8 cellular contexts compared by ENCODE assay signal in genomic region chr3:126197854-126198584, GRCh38. TPM values are rescaled to one million over a fixed set of nuclear protein-coding genes. Genes with fewer than 3 reads are reported as not detected.
DNase-seq lines count a peak whose midpoint lies in the region; ATAC-seq and TF ChIP-seq lines count a peak whose summit lies in the region.

No MANE protein-coding gene starts in this region.

- no peak overlapping the region for H3K4me3 Mint-ChIP-seq in T-helper 17 cell

- H3K27ac Mint-ChIP-seq in T-helper 17 cell = no peak overlapping the region

- H3K4me1 Mint-ChIP-seq in T-helper 17 cell = peaks cover 2% of the 10 kb centered on the region

- peaks cover 3% of the 10 kb centered on the region for H3K36me3 Mint-ChIP-seq in T-helper 17 cell (ENCODE audit: low read depth)

- H3K4me1 ChIP-seq in lower lobe of right lung = no peaks in the 10 kb centered on the region

- H3K27me3 Mint-ChIP-seq in T-helper 17 cell = peaks cover 24% of the 10 kb centered on the region

- peak; percentile 73 for TF ChIP-seq CTCF in LNCaP clone FGC (IDR thresholded peaks at IDR 0.05; ENCODE audit: control insufficient read depth, extremely low read depth, insufficient read depth)
- peak; percentile 98 for TF ChIP-seq CTCF in choroid plexus epithelial cell (conservative IDR thresholded peaks at IDR 0.05; ENCODE audit: low read depth, low read length)
- TF ChIP-seq CTCF in lower lobe of right lung (IDR thresholded peaks at IDR 0.05) = peak; percentile 70

- H3K27me3 ChIP-seq in lower lobe of right lung (ENCODE audit: low read depth) = no peaks in the 10 kb centered on the region

- no peaks in the 10 kb centered on the region for H3K36me3 ChIP-seq in lower lobe of right lung

- H3K4me3 ChIP-seq in LNCaP clone FGC (ENCODE audit: low read depth, low read length) = no peak overlapping the region
- no peak overlapping the region for H3K4me3 ChIP-seq in choroid plexus epithelial cell (ENCODE audit: low read depth, low read length)
- no peak overlapping the region for H3K4me3 ChIP-seq in lower lobe of right lung

- peak; percentile 67 for ATAC-seq in T-helper 17 cell
- peak; percentile 87 to 88 for ATAC-seq in lower lobe of right lung
- ATAC-seq in GM21360 (IDR thresholded peaks at IDR 0.05; ENCODE audit: unreplicated experiment) = no peak

- intact Hi-C loops in lower lobe of right lung (cut with DNase I) = no loop called here

- DNase-seq in NOMO-1 (lab: John Stamatoyannopoulos, UW; ENCODE audit: unreplicated experiment in 2 of 2) (peak; percentile 27 to 41), NOMO-1 treated with dmso at 0.1 percent for 144 hours (lab: John Stamatoyannopoulos, UW; ENCODE audit: unreplicated experiment) (no peak), LNCaP clone FGC (ENCODE audit: low read depth) (peak; percentile 27), T-helper 17 cell (peak in 1 of 3 donors; percentile 11), choroid plexus epithelial cell (ENCODE audit: low read depth) (peak; percentile 89), lower lobe of right lung (peak; percentile 57)
- peak; percentile 20 for DNase-seq in stimulated activated CD8-positive, alpha-beta memory T cell treated with anti-CD3 and anti-CD28 coated beads, Interleukin-7, amount 100 ng/mL, for 24 hours (ENCODE audit: low read depth)

- H3K9me3 ChIP-seq in T-helper 17 cell (ENCODE audit: control insufficient read depth, low read length, poor library complexity, severe bottlenecking) = no peaks in the 10 kb centered on the region
- no peaks in the 10 kb centered on the region for H3K9me3 ChIP-seq in lower lobe of right lung

- H3K27ac ChIP-seq in lower lobe of right lung = no peak overlapping the region

RNA-seq across cellular contexts. Expression of gene ALDH1L1, which starts 17.6 kb away (rescaled TPM):
- total RNA-seq in T-helper 17 cell (not detected), lower lobe of right lung (2.8 TPM)
